Comparison of ENCODE assay signal across 16 cellular contexts in genomic region chr15:83204697-83205096, GRCh38. TPM values are rescaled to one million over a fixed set of nuclear protein-coding genes. Genes with fewer than 3 reads are reported as not detected.
DNase-seq lines count a peak whose midpoint lies in the region; ATAC-seq, FAIRE-seq and TF ChIP-seq lines count a peak whose summit lies in the region.
"Had no signal": no experiment of that assay in that cellular context is flagged by ENCODE, and none has a peak within 500 bp of the region (broad histone marks: within the 10 kb centered on the region; RNA-seq: fewer than 3 reads in every experiment).

No MANE protein-coding gene starts in this region.

- H3K27me3 ChIP-seq in BLaER1 (no peaks in the 10 kb centered on the region), HUES48 (ENCODE audit: control insufficient read depth, insufficient read depth, low read length) (no peaks in the 10 kb centered on the region), K562 (ENCODE audit: control insufficient read depth in 2 of 2, insufficient read depth in 2 of 2, low read length in 2 of 2) (peaks cover 2 to 6% of the 10 kb centered on the region in 2 experiments; a peak in 3 of 5 replicates), mesendoderm (ENCODE audit: insufficient read depth, low read length, poor library complexity) (no peaks in the 10 kb centered on the region), tibial artery (no peaks in the 10 kb centered on the region)

- no peak overlapping the region for H2BK15ac ChIP-seq in mesendoderm (replicated peaks; ENCODE audit: low read depth)

- TF ChIP-seq POLR2A in K562 (conservative IDR thresholded peaks at IDR 0.05), result no peak

- H2BK120ac ChIP-seq in mesendoderm (ENCODE audit: low read depth, low read length), result no peak overlapping the region

- peak overlapping the region; percentile 80 for H3K4me2 ChIP-seq in BLaER1
- H3K4me2 ChIP-seq in K562 (ENCODE audit: insufficient read depth, low read length), result peak overlapping the region; percentile 68
- peak overlapping the region; percentile 23 for H3K4me2 ChIP-seq in mesendoderm (ENCODE audit: low read length)

- POLR2A ChIA-PET in K562 (lab: Yijun Ruan, JAX), result interaction anchor here (1.0 to 2.3 kb wide), 3 partner anchors 8 to 17 kb away, joined by 3 to 12 read pairs (median 4); no protein-coding TSS in a partner anchor

- H3K79me2 ChIP-seq in K562 (ENCODE audit: control insufficient read depth, insufficient read depth, low read length), result peaks cover 47% of the 10 kb centered on the region
- peaks cover 47% of the 10 kb centered on the region for H3K79me2 ChIP-seq in mesendoderm (ENCODE audit: control insufficient read depth, insufficient read depth, low read length)

- H2AFZ ChIP-seq in K562 (ENCODE audit: low read depth, low read length), result 0 out of 2 replicates have a peak overlapping the region, but pooled peaks have one; percentile 40

- TF ChIP-seq RAD21 in K562 (CRISPR knock-in tag; conservative IDR thresholded peaks at IDR 0.05 in 1 of 2, IDR thresholded peaks at IDR 0.05 in 1 of 2), result no peak

- DNase-seq in K562 (ENCODE audit: extremely low read depth in 1 of 4, low spot score in 3 of 4) (no peak), mesendoderm (peak; percentile 68), tibial artery (no peak), NCI-H345 treated with DMSO at 0.1 percent for 48 hours (lab: John Stamatoyannopoulos, UW; ENCODE audit: unreplicated experiment) (no peak), NK-92 (lab: John Stamatoyannopoulos, UW; ENCODE audit: unreplicated experiment) (no peak)
- DNase-seq: activated naive CD8-positive, alpha-beta T cell treated with anti-CD3 and anti-CD28 coated beads, Interleukin-2, amount 50 U/mL, for 24 hours; activated T-cell treated with anti-CD3 and anti-CD28 coated beads, Interleukin-2, amount 50 U/mL, for 4 hours; heart left ventricle; left lung; NCI-H1092 treated with DMSO at 0.1 percent for 48 hours; NCI-H2227 treated with DMSO at 0.1 percent for 48 hours; substantia nigra had no signal

- H3K4me1 ChIP-seq in BLaER1, result peaks cover 53% of the 10 kb centered on the region
- H3K4me1 ChIP-seq in HUES48 (ENCODE audit: control insufficient read depth, insufficient read depth, low read length), result peaks cover 35% of the 10 kb centered on the region
- peaks cover 14 to 18% of the 10 kb centered on the region in 2 experiments for H3K4me1 ChIP-seq in K562 (replicated peaks in 1 of 2; ENCODE audit: control insufficient read depth in 2 of 2, insufficient read depth in 2 of 2, low read length in 2 of 2)
- H3K4me1 ChIP-seq in mesendoderm (ENCODE audit: control insufficient read depth, low read depth, low read length), result peaks cover 2% of the 10 kb centered on the region
- H3K4me1 ChIP-seq in tibial artery, result peaks cover 0 to 52% (median 19%) of the 10 kb centered on the region in 4 donors

- WGBS in K562 (ENCODE audit: insufficient coverage, low coverage, missing lambda C conversion rate), result 0% methylated on average over 3 of the region's 3 CpGs
- WGBS in mesendoderm (ENCODE audit: extremely low coverage, insufficient coverage, low lambda C conversion rate), result no CpG with 5 or more reads among the region's 3 CpGs

- intact Hi-C loops in K562 (cut with micrococcal nuclease) (loop anchor here (5.0 kb wide), 3 partner anchors 97 to 357 kb away; partner anchors contain the start of genes BTBD1 and TM6SF1), tibial artery (cut with DNase I; ENCODE audit: low total_unique reads) (loop anchor here (5.0 to 10.0 kb wide), 2 partner anchors 192 to 660 kb away; partner anchors contain the start of genes C15orf40 and RPS17)

- CTCF ChIA-PET in K562 (lab: Yijun Ruan, JAX; ENCODE audit: low intra/inter-chr PET ratio), result no interaction called here

- peaks cover 2% of the 10 kb centered on the region for H3K79me1 ChIP-seq in mesendoderm (ENCODE audit: low read length)

- BruUV-seq in K562 (replicated peaks; lab: Mats Ljungman, UMichigan), result no TSS peak

- 0 out of 3 replicates have a peak, but pooled peaks have one; percentile 5 for ATAC-seq in K562
- no peak for ATAC-seq in GM18907 (IDR thresholded peaks at IDR 0.05; ENCODE audit: unreplicated experiment)
- ATAC-seq: activated naive CD8-positive, alpha-beta T cell treated with anti-CD3 and anti-CD28 coated beads, Interleukin-2, amount 50 U/mL, for 24 hours; activated T-cell treated with anti-CD3 and anti-CD28 coated beads, Interleukin-2, amount 50 U/mL, for 4 hours; heart left ventricle; left lung had no signal

- no peak overlapping the region for H2BK5ac ChIP-seq in mesendoderm (ENCODE audit: low read length)

- H3K36me3 ChIP-seq in BLaER1 (peaks cover 3% of the 10 kb centered on the region; the same call in 1 of the 2 replicates), HUES48 (ENCODE audit: control insufficient read depth, insufficient read depth, low read length) (peaks cover 3% of the 10 kb centered on the region; the same call in 1 of the 2 replicates), K562 (ENCODE audit: control insufficient read depth, insufficient read depth, low read length) (no peaks in the 10 kb centered on the region; the same call in 2 of the 3 replicates), mesendoderm (ENCODE audit: control insufficient read depth, insufficient read depth, low read length) (no peaks in the 10 kb centered on the region), tibial artery (no peaks in the 10 kb centered on the region)
- H3K36me3 ChIP-seq: heart left ventricle, neutrophil had no signal

- H3K4ac ChIP-seq in mesendoderm (ENCODE audit: low read depth, low read length), result no peak overlapping the region

- H3K23ac ChIP-seq in mesendoderm (ENCODE audit: low read length), result no peak overlapping the region

- no peak for FAIRE-seq in K562 (lab: Jason Lieb, UNC)

- no peak overlapping the region for H2AK5ac ChIP-seq in mesendoderm (ENCODE audit: low read length)

- TF ChIP-seq CTCF in K562 (IDR thresholded peaks at IDR 0.05 in 2 of 3, conservative IDR thresholded peaks at IDR 0.05 in 1 of 3; ENCODE audit: insufficient read depth in 2 of 3, low read depth in 1 of 3, low read length in 3 of 3) (no peak), tibial artery (IDR thresholded peaks at IDR 0.05) (no peak)

- no peak overlapping the region for H4K8ac ChIP-seq in mesendoderm (ENCODE audit: low read depth, low read length)

- no peak overlapping the region for H3K18ac ChIP-seq in mesendoderm (ENCODE audit: low read length)

- H3K9ac ChIP-seq in BLaER1, result no peak overlapping the region
- H3K9ac ChIP-seq in HUES48 (ENCODE audit: low read depth, low read length), result no peak overlapping the region
- peak overlapping the region in 1 of 2 experiments; percentile 65; a peak in 2 of 4 replicates for H3K9ac ChIP-seq in K562 (ENCODE audit: insufficient read depth in 1 of 2, low read depth in 2 of 2, low read length in 2 of 2)
- peak overlapping the region; percentile 13 for H3K9ac ChIP-seq in mesendoderm (ENCODE audit: low read length)

- H3K9me3 ChIP-seq in BLaER1, result no peaks in the 10 kb centered on the region
- no peaks in the 10 kb centered on the region for H3K9me3 ChIP-seq in HUES48 (ENCODE audit: control insufficient read depth, insufficient read depth, low read length)
- no peaks in the 10 kb centered on the region for H3K9me3 ChIP-seq in K562 (replicated peaks; ENCODE audit: control insufficient read depth, insufficient read depth, low read depth, low read length)
- H3K9me3 ChIP-seq in tibial artery, result no peaks in the 10 kb centered on the region
- H3K9me3 ChIP-seq: heart left ventricle, left lung, neutrophil had no signal

- no peak for TF ChIP-seq EP300 in K562 (IDR thresholded peaks at IDR 0.05; ENCODE audit: low read length)

- H3K9me1 ChIP-seq in K562 (ENCODE audit: control insufficient read depth, insufficient read depth, low read length), result no peaks in the 10 kb centered on the region

- H3K27ac ChIP-seq in BLaER1, result no peak overlapping the region
- no peak overlapping the region for H3K27ac ChIP-seq in HUES48 (ENCODE audit: low read depth, low read length)
- H3K27ac ChIP-seq in K562 (ENCODE audit: extremely low read depth, low read depth, low read length), result no peak overlapping the region; the same call in 2 of the 3 replicates
- no peak overlapping the region for H3K27ac ChIP-seq in mesendoderm (ENCODE audit: low read depth, low read length)
- no peak overlapping the region for H3K27ac ChIP-seq in tibial artery
- H3K27ac ChIP-seq: left lung, neutrophil had no signal

- in situ Hi-C loops in K562 (cut with MboI), result no loop called here

- H3K4me3 ChIP-seq in BLaER1 (peak overlapping the region; percentile 2; the same call in 1 of the 2 replicates), HUES48 (ENCODE audit: low read depth, low read length) (peak overlapping the region; percentile 84), K562 (no peak overlapping the region), mesendoderm (ENCODE audit: low read length) (no peak overlapping the region), tibial artery (no peak overlapping the region)
- H3K4me3 ChIP-seq: left lung had no signal

- no peak overlapping the region for H3K56ac ChIP-seq in mesendoderm (ENCODE audit: low read length)

- peaks cover 65% of the 10 kb centered on the region for H4K20me1 ChIP-seq in BLaER1
- no peaks in the 10 kb centered on the region; the same call in 1 of the 2 replicates for H4K20me1 ChIP-seq in K562 (replicated peaks; ENCODE audit: control insufficient read depth, insufficient read depth, low read length)

- no peak overlapping the region for H4K5ac ChIP-seq in mesendoderm (ENCODE audit: low read length)

TF ChIP-seq in K562, 482 proteins besides CTCF, POLR2A, EP300 and RAD21:
- TF ChIP-seq TCF3 (CRISPR knock-in tag; IDR thresholded peaks at IDR 0.05) (peak; percentile 7; the same call in 1 of the 2 replicates), ZBTB7A (IDR thresholded peaks at IDR 0.05; ENCODE audit: borderline replicate concordance, control insufficient read depth, low read depth, low read length) (no peak)
TF ChIP-seq in K562: peak in this region for 1.

RNA-seq across cellular contexts. Expression of gene HDGFL3, which starts 2.9 kb away (rescaled TPM):
- 5.1 and 15.8 TPM in 2 replicates for total RNA-seq in K562 (2011; cell fraction: chromatin; rRNA removed; ENCODE audit: low replicate concordance)
- total RNA-seq in K562 (2011; cell fraction: nucleolus; rRNA removed), result 2.6 and 3.2 TPM in 2 replicates
- total RNA-seq in K562 (2011; cell fraction: nucleoplasm; rRNA removed), result 4.5 and 7.9 TPM in 2 replicates
- 30.2 and 31.4 TPM in 2 replicates for total RNA-seq in K562 (2014; rRNA removed)
- 41.1 and 46.3 TPM in 2 replicates for total RNA-seq in K562 (2014; rRNA removed; fragmentation: Illumina TruSeq; extraction: Trizol)
- 39.5 and 41.0 TPM in 2 replicates for total RNA-seq in K562 (2015; rRNA removed; fragmentation: Illumina TruSeq; extraction: Trizol)
- 33.6 and 37.6 TPM in 2 replicates for total RNA-seq in K562 (2021)
- 6.8 and 10.9 TPM in 2 replicates for polyA plus RNA-seq in K562 (2011; rRNA removed)
- polyA plus RNA-seq in K562 (2011; cell fraction: cytosol; rRNA removed), result 0.24 and 2.7 TPM in 2 replicates
- polyA plus RNA-seq in K562 (2011; cell fraction: nucleus; rRNA removed), result 0.82 and 4.2 TPM in 2 replicates
- 21.3 and 25.2 TPM in 2 replicates for polyA plus RNA-seq in K562 (2012)
- 34.4 and 42.0 TPM in 2 replicates for polyA plus RNA-seq in K562 (2014; fragmentation: Illumina TruSeq; extraction: Trizol)
- polyA plus RNA-seq in K562 (2014; fragmentation: Nextera tagmentation; extraction: Ambion mirVana), result 1 to 10 TPM; 6.7 to 7.5 TPM
- 16.8 and 27.7 TPM in 2 replicates for polyA plus RNA-seq in K562 (2014; rRNA removed)
- 4.3 and 13.1 TPM in 2 replicates for polyA minus RNA-seq in K562 (2011; rRNA and poly(A)+ RNA removed)
- 7.0 and 7.6 TPM in 2 replicates for polyA minus RNA-seq in K562 (2011; cell fraction: cytosol; rRNA and poly(A)+ RNA removed)
- polyA minus RNA-seq in K562 (2011; cell fraction: nucleus; rRNA and poly(A)+ RNA removed), result 0.54 and 6.2 TPM in 2 replicates
- 124 TPM for polyA plus RNA-seq in mesendoderm (2013, experiment 1 of 2)
- polyA plus RNA-seq in mesendoderm (2013, experiment 2 of 2), result 127 TPM

Comparison
In these comparisons a context has a peak if more than half of its experiments do, and no peak if none do; other contexts are left out.
1. H3K4me2 ChIP-seq: peak in every context shown above with its lines; median percentile 80 in BLaER1; 68 in K562; 23 in mesendoderm.
2. H3K4me3 ChIP-seq: peak in BLaER1 (single experiment) and HUES48 (single experiment); none in K562 (single experiment), mesendoderm (single experiment) and tibial artery (0 of 2).